Comparison of ENCODE assay signal across 11 cellular contexts in genomic region chr7:116426428-116427156, GRCh38.
DNase-seq lines count a peak whose midpoint lies in the region; ATAC-seq and TF ChIP-seq lines count a peak whose summit lies in the region.
"Had no signal": no experiment of that assay in that cellular context is flagged by ENCODE, and none has a peak within 500 bp of the region (broad histone marks: within the 10 kb centered on the region; RNA-seq: fewer than 3 reads in every experiment).

No MANE protein-coding gene starts in this region.

- H3K4me3 Mint-ChIP-seq in chondrocyte (ENCODE audit: unreplicated experiment): no peak overlapping the region
- H3K4me3 Mint-ChIP-seq: IgD-negative memory B cell had no signal

- peaks cover 36% of the 10 kb centered on the region for H3K4me1 Mint-ChIP-seq in chondrocyte (ENCODE audit: low read depth)
- H3K4me1 Mint-ChIP-seq: IgD-negative memory B cell had no signal

- H3K36me3 Mint-ChIP-seq in chondrocyte (ENCODE audit: low read depth): no peaks in the 10 kb centered on the region
- H3K36me3 Mint-ChIP-seq: IgD-negative memory B cell had no signal

- no peak for TF ChIP-seq CTCF in AG04450 (IDR thresholded peaks at IDR 0.05; ENCODE audit: low read depth, low read length)
- TF ChIP-seq CTCF in chondrocyte (IDR thresholded peaks at IDR 0.05): no peak
- TF ChIP-seq CTCF in lower lobe of right lung (IDR thresholded peaks at IDR 0.05): no peak

- POLR2A ChIA-PET in AG04450 (lab: Yijun Ruan, JAX): interaction anchor here (0.8 kb wide), 1 partner anchor 155 kb away, joined by 3 read pairs; no protein-coding TSS in a partner anchor

- H3K4me3 ChIP-seq in AG04450 (ENCODE audit: low read depth, low read length): no peak overlapping the region
- no peak overlapping the region for H3K4me3 ChIP-seq in lower lobe of right lung

- intact Hi-C loops in lower lobe of right lung (cut with DNase I): no loop called here

- no peak overlapping the region for H3K27ac ChIP-seq in AG04450 (ENCODE audit: low read depth, low read length)
- peak overlapping the region; percentile 47 for H3K27ac ChIP-seq in lower lobe of right lung

- peak in 1 of 2 donors; percentile 80 for ATAC-seq in lower lobe of right lung
- ATAC-seq in GM18907 (IDR thresholded peaks at IDR 0.05; ENCODE audit: unreplicated experiment): no peak
- no peak for ATAC-seq in GM18519 (IDR thresholded peaks at IDR 0.05; ENCODE audit: low FRiP score, unreplicated experiment)
- ATAC-seq in GM21576 (IDR thresholded peaks at IDR 0.05; ENCODE audit: unreplicated experiment): no peak

- peaks cover 12% of the 10 kb centered on the region for H3K4me1 ChIP-seq in lower lobe of right lung

- no peaks in the 10 kb centered on the region for H3K36me3 ChIP-seq in lower lobe of right lung

- no peaks in the 10 kb centered on the region for H3K27me3 ChIP-seq in AG04450 (ENCODE audit: control insufficient read depth, insufficient read depth, low read length)
- no peaks in the 10 kb centered on the region for H3K27me3 ChIP-seq in lower lobe of right lung (ENCODE audit: low read depth)

- H3K27ac Mint-ChIP-seq in chondrocyte (ENCODE audit: unreplicated experiment): peak overlapping the region; percentile 30
- H3K27ac Mint-ChIP-seq: IgD-negative memory B cell had no signal

- DNase-seq in AG04450 (ENCODE audit: low read depth, low spot score) (peak; percentile 16), HT1080 (ENCODE audit: low read depth) (peak; percentile 91), chondrocyte (ENCODE audit: low spot score) (no peak), lower lobe of right lung (no peak), NCI-H748 (lab: John Stamatoyannopoulos, UW; ENCODE audit: unreplicated experiment) (no peak)
- DNase-seq: activated T-cell treated with anti-CD3 and anti-CD28 coated beads, Interleukin-2, amount 50 U/mL, for 1 hour; DMS79 had no signal

- CTCF ChIA-PET in AG04450 (lab: Charles Lee): interaction anchor here (1.4 kb wide), 1 partner anchor 47 kb away, joined by 3 read pairs; no protein-coding TSS in a partner anchor

- no peaks in the 10 kb centered on the region for H3K9me3 Mint-ChIP-seq in chondrocyte (ENCODE audit: low read depth)
- H3K9me3 Mint-ChIP-seq: IgD-negative memory B cell had no signal

- no peaks in the 10 kb centered on the region for H3K9me3 ChIP-seq in AG04450 (ENCODE audit: control insufficient read depth, insufficient read depth, low read length)
- no peaks in the 10 kb centered on the region for H3K9me3 ChIP-seq in lower lobe of right lung

- H3K27me3 Mint-ChIP-seq in chondrocyte (ENCODE audit: low read depth): no peaks in the 10 kb centered on the region

Comparison
In these comparisons a context has a peak if more than half of its experiments do, and no peak if none do; other contexts are left out.
1. DNase-seq: peak in AG04450 (single experiment) and HT1080 (single experiment); none in chondrocyte (single experiment), lower lobe of right lung (single experiment) and NCI-H748 (single experiment).